In genomic region chr15:89647191-89647851, GRCh38 we compare ENCODE assay signal across 8 cellular contexts. TPM values are rescaled to one million over a fixed set of nuclear protein-coding genes. Genes with fewer than 3 reads are reported as not detected.
DNase-seq lines count a peak whose midpoint lies in the region; ATAC-seq and TF ChIP-seq lines count a peak whose summit lies in the region.

No MANE protein-coding gene starts in this region.

- TF ChIP-seq CTCF in vagina (IDR thresholded peaks at IDR 0.05): peak in 2 of 3 experiments; percentile 59 to 79

- in situ Hi-C loops in SK-MEL-5 (cut with HindIII; ENCODE audit: low pct_unique_long_range_greater_than_20kb, low sequenced_read_pairs): no loop called here

- H3K23ac ChIP-seq in trophoblast cell (ENCODE audit: low read length): no peak overlapping the region

- no peaks in the 10 kb centered on the region for H3K79me2 ChIP-seq in trophoblast cell (ENCODE audit: control insufficient read depth, insufficient read depth, low read length, poor library complexity)

- H3K27me3 ChIP-seq in trophoblast cell (ENCODE audit: insufficient read depth, low read length) (no peaks in the 10 kb centered on the region), vagina (no peaks in the 10 kb centered on the region)

- peak; percentile 44 for ATAC-seq in HG02610 (IDR thresholded peaks at IDR 0.05; ENCODE audit: unreplicated experiment)

- intact Hi-C loops in vagina (cut with DNase I): no loop called here

- H3K36me3 ChIP-seq in trophoblast cell (ENCODE audit: control insufficient read depth in 1 of 2, insufficient read depth in 2 of 2, low read length in 2 of 2): peaks cover 25 to 28% of the 10 kb centered on the region in 2 experiments
- H3K36me3 ChIP-seq in vagina: peaks cover 0 to 4% of the 10 kb centered on the region in 2 donors

- WGBS in trophoblast cell (ENCODE audit: extremely low coverage, insufficient coverage, insufficient read length): no CpG with 5 or more reads among the region's 25 CpGs

- no peaks in the 10 kb centered on the region for H3K4me1 ChIP-seq in trophoblast cell (ENCODE audit: control insufficient read depth in 1 of 2, insufficient read depth in 2 of 2, low read length in 2 of 2)
- no peaks in the 10 kb centered on the region for H3K4me1 ChIP-seq in vagina

- H2BK12ac ChIP-seq in trophoblast cell (ENCODE audit: low read length): no peak overlapping the region

- H3K14ac ChIP-seq in trophoblast cell (ENCODE audit: low read length): no peak overlapping the region

- no peak overlapping the region for H3K4me2 ChIP-seq in trophoblast cell (ENCODE audit: low read length)

- H4K12ac ChIP-seq in trophoblast cell (ENCODE audit: low read depth, low read length): no peak overlapping the region

- H2BK5ac ChIP-seq in trophoblast cell (ENCODE audit: low read depth, low read length, poor library complexity): no peak overlapping the region

- H3K27ac ChIP-seq in trophoblast cell (ENCODE audit: low read depth, low read length) (no peak overlapping the region), vagina (no peak overlapping the region)

- no peak overlapping the region for H3K18ac ChIP-seq in trophoblast cell (ENCODE audit: low read length)

- no peak for TF ChIP-seq POLR2A in vagina (IDR thresholded peaks at IDR 0.05)

- DNase-seq in COLO668 (lab: John Stamatoyannopoulos, UW; ENCODE audit: unreplicated experiment) (peak; percentile 68), SK-MEL-5 (ENCODE audit: low read depth, low spot score) (peak; percentile 65), glomerular visceral epithelial cell (ENCODE audit: extremely low spot score) (peak; percentile 65), trophoblast cell (peak; percentile 40 to 78), vagina (ENCODE audit: extremely low spot score in 2 of 2) (no peak), GDM1 (lab: John Stamatoyannopoulos, UW) (no peak)
- DNase-seq in activated gamma-delta T cell treated with anti-CD3 and anti-CD28 coated beads, Interleukin-2, amount 50 U/mL, for 16 hours (ENCODE audit: low read depth): peak; percentile 42

- H3K4me3 ChIP-seq in trophoblast cell (ENCODE audit: low read depth, low read length) (no peak overlapping the region), vagina (no peak overlapping the region)

- no peak overlapping the region for H2AFZ ChIP-seq in trophoblast cell (ENCODE audit: insufficient read depth, low read length, poor library complexity)

- H3K9me3 ChIP-seq in trophoblast cell (ENCODE audit: insufficient read depth, low read depth, low read length): no peaks in the 10 kb centered on the region
- no peaks in the 10 kb centered on the region for H3K9me3 ChIP-seq in vagina

- H4K8ac ChIP-seq in trophoblast cell (ENCODE audit: low read depth, low read length): no peak overlapping the region

- H2BK120ac ChIP-seq in trophoblast cell (ENCODE audit: insufficient read depth, low read length, poor library complexity): no peak overlapping the region

- no peaks in the 10 kb centered on the region for H3K79me1 ChIP-seq in trophoblast cell (ENCODE audit: low read length)

- H4K91ac ChIP-seq in trophoblast cell (ENCODE audit: low read depth, low read length): no peak overlapping the region

- no peak overlapping the region for H3K4ac ChIP-seq in trophoblast cell (ENCODE audit: low read depth, low read length)

- H2AK5ac ChIP-seq in trophoblast cell (ENCODE audit: low read length): no peak overlapping the region

- H3K9ac ChIP-seq in trophoblast cell (ENCODE audit: low read length): no peak overlapping the region

RNA-seq across cellular contexts. Expression of gene KIF7, which starts 7.9 kb away (rescaled TPM):
- total RNA-seq in SK-MEL-5 (2014; rRNA removed; shearing (Covaris generic)): 2.1 and 2.3 TPM in 2 replicates
- 2.9 and 3.6 TPM in 2 replicates for polyA plus RNA-seq in SK-MEL-5 (2015; cell fraction: cytosol; rRNA removed)
- 7.8 and 8.4 TPM in 2 replicates for polyA plus RNA-seq in SK-MEL-5 (2015; cell fraction: nucleus; rRNA removed)
- polyA plus RNA-seq in trophoblast cell (2013): 3.2 and 3.3 TPM in 2 replicates
- 7.9 TPM for total RNA-seq in vagina

RNA-seq across cellular contexts. Expression of gene PLIN1, which starts 31.8 kb away (rescaled TPM):
- total RNA-seq in SK-MEL-5 (2014; rRNA removed; shearing (Covaris generic)): not detected in 2 replicates
- polyA plus RNA-seq in SK-MEL-5 (2015; cell fraction: cytosol; rRNA removed): not detected in 2 replicates
- polyA plus RNA-seq in SK-MEL-5 (2015; cell fraction: nucleus; rRNA removed): 0.45 TPM in 1 of 2 replicates, not detected in the other
- 0.11 and 0.21 TPM in 2 replicates for polyA plus RNA-seq in trophoblast cell (2013)
- total RNA-seq in vagina: 53.3 TPM

RNA-seq across cellular contexts. Expression of gene PEX11A, which starts 43.2 kb away (rescaled TPM):
- 11.9 and 12.3 TPM in 2 replicates for total RNA-seq in SK-MEL-5 (2014; rRNA removed; shearing (Covaris generic))
- polyA plus RNA-seq in SK-MEL-5 (2015; cell fraction: cytosol; rRNA removed): 3.9 and 4.0 TPM in 2 replicates
- 3.3 and 6.7 TPM in 2 replicates for polyA plus RNA-seq in SK-MEL-5 (2015; cell fraction: nucleus; rRNA removed)
- polyA plus RNA-seq in trophoblast cell (2013): 1.5 and 2.0 TPM in 2 replicates
- total RNA-seq in vagina: 4.7 TPM

RNA-seq across cellular contexts. Expression of gene WDR93, which starts 43.3 kb away (rescaled TPM):
- total RNA-seq in SK-MEL-5 (2014; rRNA removed; shearing (Covaris generic)): 0.19 TPM in 1 of 2 replicates, not detected in the other
- 0.21 and 0.32 TPM in 2 replicates for polyA plus RNA-seq in SK-MEL-5 (2015; cell fraction: cytosol; rRNA removed)
- polyA plus RNA-seq in SK-MEL-5 (2015; cell fraction: nucleus; rRNA removed): not detected in 2 replicates
- 0.03 and 0.11 TPM in 2 replicates for polyA plus RNA-seq in trophoblast cell (2013)
- not detected for total RNA-seq in vagina

Comparison
In these comparisons a context has a peak if more than half of its experiments do, and no peak if none do; other contexts are left out.
1. DNase-seq: peak in COLO668 (single experiment), SK-MEL-5 (single experiment), activated gamma-delta T cell treated with anti-CD3 and anti-CD28 coated beads, Interleukin-2, amount 50 U/mL, for 16 hours (single experiment), glomerular visceral epithelial cell (single experiment) and trophoblast cell (2 of 2); none in vagina (0 of 2) and GDM1 (single experiment).
2. RNA of gene PLIN1, which starts 31.8 kb away (total RNA-seq): 53.3 TPM in vagina (single experiment); not detected in SK-MEL-5; every median in the first group is over 10 times any median in the second.